8 cellular contexts compared by ENCODE assay signal in the genomic region with DNA sequence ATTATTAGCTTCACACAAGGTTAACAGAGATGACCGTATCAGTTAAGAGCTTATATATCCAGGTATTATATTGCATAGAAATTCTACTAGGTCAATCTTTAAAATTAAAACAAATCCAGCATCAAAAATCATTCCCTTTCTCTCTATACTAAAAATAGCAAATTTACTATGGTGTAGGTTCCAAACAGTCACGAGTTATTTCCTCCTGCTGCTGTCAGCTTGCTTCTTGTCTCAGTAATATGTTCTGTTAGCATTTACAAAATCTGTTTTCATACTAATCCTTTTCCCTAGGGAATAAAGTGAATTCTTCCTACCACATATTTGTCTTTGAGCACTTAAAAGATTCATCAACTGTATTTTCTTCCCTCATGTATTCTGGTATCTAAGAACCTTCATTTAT. TPM values are rescaled to one million over a fixed set of nuclear protein-coding genes. Genes with fewer than 3 reads are reported as not detected.
A peak's percentile ranks its signal among the peaks of the same experiment; 100 is the strongest.
DNase-seq lines count a peak whose midpoint lies in the region; ATAC-seq, FAIRE-seq and TF ChIP-seq lines count a peak whose summit lies in the region.

No MANE protein-coding gene starts in this region.

- H3K36me3 Mint-ChIP-seq in CD8-positive, alpha-beta memory T cell: peaks cover 0 to 55% (median 3%) of the 10 kb centered on the region in 3 donors

- no peaks in the 10 kb centered on the region for H3K9me3 ChIP-seq in CD8-positive, alpha-beta memory T cell (ENCODE audit: low read length)
- H3K9me3 ChIP-seq in neural cell (ENCODE audit: low read length): no peaks in the 10 kb centered on the region

- H3K79me2 ChIP-seq in neural cell (replicated peaks; ENCODE audit: insufficient read depth, low read length): peaks cover 75% of the 10 kb centered on the region

- ATAC-seq in GM21723 (IDR thresholded peaks at IDR 0.05; ENCODE audit: unreplicated experiment): no peak
- ATAC-seq in HG03457 (IDR thresholded peaks at IDR 0.05; ENCODE audit: unreplicated experiment): no peak
- ATAC-seq in HG03135 (IDR thresholded peaks at IDR 0.05; ENCODE audit: unreplicated experiment): no peak

- no peaks in the 10 kb centered on the region for H3K27me3 ChIP-seq in CD8-positive, alpha-beta memory T cell (ENCODE audit: insufficient read depth, low read length, poor library complexity, severe bottlenecking)
- H3K27me3 ChIP-seq in dorsolateral prefrontal cortex: no peaks in the 10 kb centered on the region
- H3K27me3 ChIP-seq in neural cell (ENCODE audit: insufficient read depth, low read depth, low read length): no peaks in the 10 kb centered on the region

- H3K36me3 ChIP-seq in CD8-positive, alpha-beta memory T cell (ENCODE audit: insufficient read depth, low read length): no peaks in the 10 kb centered on the region
- H3K36me3 ChIP-seq in neural cell (ENCODE audit: insufficient read depth, low read length): peaks cover 14% of the 10 kb centered on the region

- H3K27ac ChIP-seq in CD8-positive, alpha-beta memory T cell (ENCODE audit: low read depth, low read length): peak overlapping the region; percentile 72
- H3K27ac ChIP-seq in dorsolateral prefrontal cortex (peak overlapping the region in 56 of 59 donors; percentile 25 to 98 (median 93)), neural cell (ENCODE audit: low read length) (peak overlapping the region; percentile 92)

- H3K4me2 ChIP-seq in neural cell (ENCODE audit: low read length): peak overlapping the region; percentile 92

- TF ChIP-seq CTCF in dorsolateral prefrontal cortex (IDR thresholded peaks at IDR 0.05 in 54 of 56, conservative IDR thresholded peaks at IDR 0.05 in 2 of 56; ENCODE audit: low read depth in 1 of 56, partially characterized antibody in 56 of 56): no peak
- no peak for TF ChIP-seq CTCF in neural cell (IDR thresholded peaks at IDR 0.05; ENCODE audit: poor library complexity, severe bottlenecking)

- H3K27me3 Mint-ChIP-seq in CD8-positive, alpha-beta memory T cell: no peaks in the 10 kb centered on the region

- no peak for FAIRE-seq in GM12892 (lab: Jason Lieb, UNC)

- no peak for TF ChIP-seq EP300 in neural cell (conservative IDR thresholded peaks at IDR 0.05; ENCODE audit: poor library complexity, severe bottlenecking)

- CTCF ChIA-PET in CD8-positive, alpha-beta memory T cell (lab: Charles Lee): interaction anchor here (1.1 to 2.9 kb wide), 2 partner anchors 26 to 316 kb away, joined by 3 to 13 read pairs; no protein-coding TSS in a partner anchor

- no peaks in the 10 kb centered on the region for H3F3A ChIP-seq in neural cell (ENCODE audit: insufficient read depth, low read length, poor library complexity, severe bottlenecking)

- POLR2A ChIA-PET in CD8-positive, alpha-beta memory T cell (lab: Charles Lee): interaction anchor here (0.7 to 1.0 kb wide), 3 partner anchors 249 to 318 kb away, joined by 3 to 5 read pairs (median 3); partner anchors contain the start of genes DEGS1 and FBXO28

- H3K4me1 ChIP-seq in CD8-positive, alpha-beta memory T cell (ENCODE audit: insufficient read depth, low read length): peaks cover 55% of the 10 kb centered on the region

- no peaks in the 10 kb centered on the region for H3K9me2 ChIP-seq in neural cell (ENCODE audit: insufficient read depth, low read length)

- peak overlapping the region; percentile 52 to 99 (median 92) for H3K27ac Mint-ChIP-seq in CD8-positive, alpha-beta memory T cell

- H3K4me3 Mint-ChIP-seq in CD8-positive, alpha-beta memory T cell: peak overlapping the region; percentile 90 to 96 (median 92)

- no peak for TF ChIP-seq RAD21 in neural cell (conservative IDR thresholded peaks at IDR 0.05)

- H3K4me3 ChIP-seq in CD8-positive, alpha-beta memory T cell (ENCODE audit: low read length): peak overlapping the region; percentile 77
- peak overlapping the region; percentile 22 to 97 (median 88) for H3K4me3 ChIP-seq in dorsolateral prefrontal cortex
- peak overlapping the region; percentile 93 for H3K4me3 ChIP-seq in neural cell (ENCODE audit: low read length)

- TF ChIP-seq POLR2A in GM12892 (IDR thresholded peaks at IDR 0.05; ENCODE audit: low read depth, low read length): no peak

- DNase-seq in CD8-positive, alpha-beta memory T cell: no peak
- peak; percentile 34 for DNase-seq in NAMALWA (ENCODE audit: low spot score)
- DNase-seq in dorsolateral prefrontal cortex: no peak
- DNase-seq in GM12892 (ENCODE audit: insufficient read length): no peak

- intact Hi-C loops in dorsolateral prefrontal cortex (cut with DNase I): loop anchor here (2.0 kb wide), 1 partner anchor 75 kb away; the partner anchor contains the start of gene CNIH4 (in 2 of the 2)

- H3K4me1 Mint-ChIP-seq in CD8-positive, alpha-beta memory T cell: peaks cover 58 to 79% (median 77%) of the 10 kb centered on the region in 3 donors

- H4K20me1 ChIP-seq in neural cell (ENCODE audit: insufficient read depth): peaks cover 18% of the 10 kb centered on the region

- no peak overlapping the region for H2AFZ ChIP-seq in neural cell (ENCODE audit: low read depth, low read length)

- no peaks in the 10 kb centered on the region for H3K9me3 Mint-ChIP-seq in CD8-positive, alpha-beta memory T cell

- peak overlapping the region; percentile 97 for H3K9ac ChIP-seq in neural cell (ENCODE audit: low read length)

TF ChIP-seq in neural cell, 6 proteins besides CTCF, POLR2A, EP300 and RAD21:
- TF ChIP-seq TAF1 (IDR thresholded peaks at IDR 0.05; ENCODE audit: low read depth): no peak
- no peak for TF ChIP-seq EZH2 (IDR thresholded peaks at IDR 0.05; ENCODE audit: borderline replicate concordance, insufficient read depth, low read length, poor library complexity, severe bottlenecking)
- TF ChIP-seq, protein P1, sequence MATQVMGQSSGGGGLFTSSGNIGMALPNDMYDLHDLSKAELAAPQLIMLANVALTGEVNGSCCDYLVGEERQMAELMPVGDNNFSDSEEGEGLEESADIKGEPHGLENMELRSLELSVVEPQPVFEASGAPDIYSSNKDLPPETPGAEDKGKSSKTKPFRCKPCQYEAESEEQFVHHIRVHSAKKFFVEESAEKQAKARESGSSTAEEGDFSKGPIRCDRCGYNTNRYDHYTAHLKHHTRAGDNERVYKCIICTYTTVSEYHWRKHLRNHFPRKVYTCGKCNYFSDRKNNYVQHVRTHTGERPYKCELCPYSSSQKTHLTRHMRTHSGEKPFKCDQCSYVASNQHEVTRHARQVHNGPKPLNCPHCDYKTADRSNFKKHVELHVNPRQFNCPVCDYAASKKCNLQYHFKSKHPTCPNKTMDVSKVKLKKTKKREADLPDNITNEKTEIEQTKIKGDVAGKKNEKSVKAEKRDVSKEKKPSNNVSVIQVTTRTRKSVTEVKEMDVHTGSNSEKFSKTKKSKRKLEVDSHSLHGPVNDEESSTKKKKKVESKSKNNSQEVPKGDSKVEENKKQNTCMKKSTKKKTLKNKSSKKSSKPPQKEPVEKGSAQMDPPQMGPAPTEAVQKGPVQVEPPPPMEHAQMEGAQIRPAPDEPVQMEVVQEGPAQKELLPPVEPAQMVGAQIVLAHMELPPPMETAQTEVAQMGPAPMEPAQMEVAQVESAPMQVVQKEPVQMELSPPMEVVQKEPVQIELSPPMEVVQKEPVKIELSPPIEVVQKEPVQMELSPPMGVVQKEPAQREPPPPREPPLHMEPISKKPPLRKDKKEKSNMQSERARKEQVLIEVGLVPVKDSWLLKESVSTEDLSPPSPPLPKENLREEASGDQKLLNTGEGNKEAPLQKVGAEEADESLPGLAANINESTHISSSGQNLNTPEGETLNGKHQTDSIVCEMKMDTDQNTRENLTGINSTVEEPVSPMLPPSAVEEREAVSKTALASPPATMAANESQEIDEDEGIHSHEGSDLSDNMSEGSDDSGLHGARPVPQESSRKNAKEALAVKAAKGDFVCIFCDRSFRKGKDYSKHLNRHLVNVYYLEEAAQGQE (IDR thresholded peaks at IDR 0.05; ENCODE audit: borderline replicate concordance): no peak
- no peak for TF ChIP-seq MXI1 (conservative IDR thresholded peaks at IDR 0.05; ENCODE audit: poor library complexity, severe bottlenecking)
- TF ChIP-seq SMC3 (conservative IDR thresholded peaks at IDR 0.05; ENCODE audit: poor library complexity): no peak
- no peak for TF ChIP-seq POLR2AphosphoS5 (IDR thresholded peaks at IDR 0.05)

RNA-seq across cellular contexts. Expression of gene WDR26, which starts 2.5 kb away (rescaled TPM):
- total RNA-seq in CD8-positive, alpha-beta memory T cell: 10 to 100 TPM; 65.8 to 66.1 TPM
- polyA plus RNA-seq in CD8-positive, alpha-beta memory T cell: 5.6 TPM
- 10 to 100 TPM; 54.5 to 95.7 (median 71.1) TPM for total RNA-seq in dorsolateral prefrontal cortex
- polyA plus RNA-seq in neural cell: 81.7 and 89.6 TPM in 2 replicates
- 120 and 145 TPM in 2 replicates for polyA minus RNA-seq in neural cell
- polyA plus RNA-seq in GM12892 (2012; ENCODE audit: missing spikeins): 50.6 TPM
